In genomic region chr6:106927531-106928398, GRCh38 we compare ENCODE assay signal across 2 cellular contexts.
A peak's percentile ranks its signal among the peaks of the same experiment; 100 is the strongest.
TF ChIP-seq lines count a peak whose summit lies in the region.

No MANE protein-coding gene starts in this region.

TF ChIP-seq in HEK293, 187 proteins besides CTCF, POLR2A, EP300 and RAD21 (continued from another document):
- TF ChIP-seq INSM2 (tag by site-specific recombination; IDR thresholded peaks at IDR 0.05) (no peak), REST (tag by site-specific recombination; IDR thresholded peaks at IDR 0.05) (peak; percentile 98)
TF ChIP-seq in HEK293: peak in this region for 1.

TF ChIP-seq in H1, 55 proteins besides CTCF, POLR2A, EP300 and RAD21 (continued from another document):
- TF ChIP-seq USF2 (IDR thresholded peaks at IDR 0.05; ENCODE audit: low read length): no peak
TF ChIP-seq in H1: peak in this region for 2.
